In the genomic region with DNA sequence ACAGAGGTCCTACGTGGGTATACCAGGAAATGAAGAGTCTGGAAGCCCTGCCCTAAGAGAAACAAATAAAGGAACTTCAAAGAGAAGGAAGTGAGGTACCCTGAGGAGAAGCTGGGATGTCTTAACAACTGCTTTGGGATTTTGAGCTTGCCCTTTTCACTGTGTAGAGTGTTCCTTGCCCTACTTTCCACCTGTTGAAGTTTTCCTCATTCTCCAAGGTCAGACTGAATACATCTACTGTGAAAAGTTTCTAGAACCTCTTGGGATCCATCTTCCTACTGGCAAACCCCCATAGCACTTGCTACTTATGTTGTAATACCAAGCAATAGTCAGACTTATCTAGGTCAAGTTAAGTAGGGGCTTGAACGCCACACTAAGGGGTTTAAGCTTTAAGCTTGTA, we compare ENCODE assay signal across 10 cellular contexts. TPM values are rescaled to one million over a fixed set of nuclear protein-coding genes. Genes with fewer than 3 reads are reported as not detected.
DNase-seq lines count a peak whose midpoint lies in the region; ATAC-seq and TF ChIP-seq lines count a peak whose summit lies in the region.
"Had no signal": no experiment of that assay in that cellular context is flagged by ENCODE, and none has a peak within 500 bp of the region (broad histone marks: within the 10 kb centered on the region; RNA-seq: fewer than 3 reads in every experiment).

No MANE protein-coding gene starts in this region.

- H3K4me3 Mint-ChIP-seq in central memory CD8-positive, alpha-beta T cell: peak overlapping the region; percentile 90

- no peak for TF ChIP-seq CTCF in DND-41 (IDR thresholded peaks at IDR 0.05; ENCODE audit: borderline replicate concordance, extremely low read depth, low read length, poor library complexity, severe bottlenecking)
- no peak for TF ChIP-seq CTCF in KMS-11 (conservative IDR thresholded peaks at IDR 0.05; ENCODE audit: low read depth, low read length)
- TF ChIP-seq CTCF in neutrophil (IDR thresholded peaks at IDR 0.05): no peak
- no peak for TF ChIP-seq CTCF in ascending aorta (IDR thresholded peaks at IDR 0.05)

- H3K36me3 Mint-ChIP-seq in central memory CD8-positive, alpha-beta T cell (ENCODE audit: insufficient read depth): peaks cover 15% of the 10 kb centered on the region

- H2AFZ ChIP-seq in DND-41 (ENCODE audit: low read depth, low read length): 0 out of 2 replicates have a peak overlapping the region, but pooled peaks have one; percentile 72
- no peak overlapping the region; the same call in 1 of the 2 replicates for H2AFZ ChIP-seq in KMS-11 (ENCODE audit: low read depth)
- H2AFZ ChIP-seq in Karpas-422 (ENCODE audit: low read length): no peak overlapping the region

- DNase-seq in DND-41 (no peak), ascending aorta (ENCODE audit: low spot score in 2 of 2) (no peak), left lobe of liver (ENCODE audit: low spot score) (no peak), Karpas-422 (no peak)
- DNase-seq in central memory CD8-positive, alpha-beta T cell (ENCODE audit: low spot score in 2 of 2): no peak
- DNase-seq: NCI-H2227 treated with DMSO at 0.1 percent for 48 hours had no signal

- H3K27me3 Mint-ChIP-seq in central memory CD8-positive, alpha-beta T cell: no peaks in the 10 kb centered on the region

- peaks cover 31% of the 10 kb centered on the region for H3K4me1 ChIP-seq in DND-41 (ENCODE audit: insufficient read depth, low read length)
- H3K4me1 ChIP-seq in KMS-11 (ENCODE audit: low read depth, poor library complexity, severe bottlenecking): peaks cover 20% of the 10 kb centered on the region
- peaks cover 26 to 29% of the 10 kb centered on the region in 2 experiments for H3K4me1 ChIP-seq in neutrophil (ENCODE audit: control insufficient read depth in 1 of 2, insufficient read depth in 1 of 2, low read depth in 1 of 2, low read length in 1 of 2)
- peaks cover 0 to 8% of the 10 kb centered on the region in 2 donors for H3K4me1 ChIP-seq in ascending aorta
- H3K4me1 ChIP-seq in Karpas-422 (ENCODE audit: low read length): peaks cover 24% of the 10 kb centered on the region

- intact Hi-C loops in ascending aorta (cut with DNase I): loop anchor here (2.0 to 10.0 kb wide), 5 partner anchors 208 to 506 kb away; partner anchors contain the start of genes IGFBP7, PAICS, PPAT and SRP72

- H3K27ac ChIP-seq in DND-41 (ENCODE audit: low read length) (no peak overlapping the region), KMS-11 (no peak overlapping the region), neutrophil (peak overlapping the region; percentile 26), ascending aorta (no peak overlapping the region), Karpas-422 (ENCODE audit: low read length) (no peak overlapping the region)
- H3K27ac ChIP-seq: thyroid gland had no signal

- H3K9me3 Mint-ChIP-seq in central memory CD8-positive, alpha-beta T cell: no peaks in the 10 kb centered on the region

- no peak for ATAC-seq in DND-41 (ENCODE audit: insufficient read depth, low read depth)
- no peak for ATAC-seq in central memory CD8-positive, alpha-beta T cell (replicated peaks; ENCODE audit: extremely low read depth, poor library complexity, severe bottlenecking)
- ATAC-seq in HG02840 (IDR thresholded peaks at IDR 0.05; ENCODE audit: low FRiP score, unreplicated experiment): no peak
- ATAC-seq in left lobe of liver: no peak

- peaks cover 10% of the 10 kb centered on the region for H3K36me3 ChIP-seq in DND-41 (ENCODE audit: insufficient read depth, low read length)
- 0 out of 2 replicates have a peak, but pooled peaks cover under 1% of the 10 kb centered on the region for H3K36me3 ChIP-seq in KMS-11 (ENCODE audit: insufficient read depth)
- H3K36me3 ChIP-seq in neutrophil: no peaks in the 10 kb centered on the region
- H3K36me3 ChIP-seq in ascending aorta: no peaks in the 10 kb centered on the region
- peaks cover 4% of the 10 kb centered on the region; the same call in 1 of the 2 replicates for H3K36me3 ChIP-seq in Karpas-422 (ENCODE audit: insufficient read depth, low read length)
- H3K36me3 ChIP-seq: thyroid gland had no signal

- no peak overlapping the region for H3K27ac Mint-ChIP-seq in central memory CD8-positive, alpha-beta T cell (ENCODE audit: low read depth)

- no peak overlapping the region for H3K9ac ChIP-seq in DND-41 (ENCODE audit: low read depth, low read length)
- H3K9ac ChIP-seq in KMS-11: no peak overlapping the region
- H3K9ac ChIP-seq in Karpas-422 (ENCODE audit: low read length): no peak overlapping the region

- no peaks in the 10 kb centered on the region for H3K27me3 ChIP-seq in DND-41 (ENCODE audit: insufficient read depth, low read length, poor library complexity)
- peaks cover 3% of the 10 kb centered on the region; the same call in 1 of the 2 replicates for H3K27me3 ChIP-seq in KMS-11 (ENCODE audit: insufficient read depth, low read depth)
- H3K27me3 ChIP-seq in neutrophil: no peaks in the 10 kb centered on the region
- H3K27me3 ChIP-seq in ascending aorta: no peaks in the 10 kb centered on the region
- H3K27me3 ChIP-seq in Karpas-422 (ENCODE audit: low read length): no peaks in the 10 kb centered on the region
- H3K27me3 ChIP-seq: thyroid gland had no signal

- H4K20me1 ChIP-seq in DND-41 (ENCODE audit: insufficient read depth, low read length): peaks cover 7% of the 10 kb centered on the region
- H4K20me1 ChIP-seq in KMS-11 (ENCODE audit: insufficient read depth): no peaks in the 10 kb centered on the region
- H4K20me1 ChIP-seq in Karpas-422 (ENCODE audit: insufficient read depth, low read depth, low read length): no peaks in the 10 kb centered on the region

- H3K4me2 ChIP-seq in DND-41 (ENCODE audit: insufficient read depth, low read length): peak overlapping the region; percentile 85; the same call in 1 of the 2 replicates
- H3K4me2 ChIP-seq in KMS-11: peak overlapping the region; percentile 82; the same call in 1 of the 2 replicates
- no peak overlapping the region for H3K4me2 ChIP-seq in Karpas-422 (ENCODE audit: low read depth, low read length, poor library complexity, severe bottlenecking)

- H3K9me3 ChIP-seq in DND-41 (ENCODE audit: insufficient read depth, low read length, severe bottlenecking): no peaks in the 10 kb centered on the region
- H3K9me3 ChIP-seq in neutrophil: no peaks in the 10 kb centered on the region
- H3K9me3 ChIP-seq in ascending aorta: no peaks in the 10 kb centered on the region
- H3K9me3 ChIP-seq in Karpas-422 (ENCODE audit: low read length): no peaks in the 10 kb centered on the region
- H3K9me3 ChIP-seq: thyroid gland had no signal

- H3K79me2 ChIP-seq in DND-41 (ENCODE audit: insufficient read depth, low read length) (peaks cover 34% of the 10 kb centered on the region), KMS-11 (ENCODE audit: insufficient read depth, low read depth) (peaks cover 26% of the 10 kb centered on the region), Karpas-422 (ENCODE audit: low read length) (peaks cover 27% of the 10 kb centered on the region)

- H3K4me3 ChIP-seq in DND-41 (ENCODE audit: low read depth in 1 of 2, low read length in 2 of 2): no peak overlapping the region
- no peak overlapping the region for H3K4me3 ChIP-seq in KMS-11 (IDR thresholded peaks at IDR 0.05; ENCODE audit: insufficient read depth, low read depth, low read length)
- H3K4me3 ChIP-seq in neutrophil (ENCODE audit: low read depth in 1 of 2, low read length in 1 of 2): peak overlapping the region in 1 of 2 experiments; percentile 57
- no peak overlapping the region for H3K4me3 ChIP-seq in ascending aorta
- no peak overlapping the region for H3K4me3 ChIP-seq in Karpas-422 (ENCODE audit: low read length)

- H3K9me2 ChIP-seq in Karpas-422 (replicated peaks; ENCODE audit: insufficient read depth, low read length): no peaks in the 10 kb centered on the region

- H3K4me1 Mint-ChIP-seq in central memory CD8-positive, alpha-beta T cell: peaks cover 35% of the 10 kb centered on the region

RNA-seq across cellular contexts. Expression of gene REST, which starts 1.2 kb away (rescaled TPM):
- total RNA-seq in ascending aorta (86.5 TPM), left lobe of liver (13.4 TPM)
- total RNA-seq in Karpas-422 (2014; rRNA removed; shearing (Covaris generic); ENCODE audit: low replicate concordance): 39.9 and 52.0 TPM in 2 replicates
